1 cellular context compared by ENCODE assay signal in the genomic region with DNA sequence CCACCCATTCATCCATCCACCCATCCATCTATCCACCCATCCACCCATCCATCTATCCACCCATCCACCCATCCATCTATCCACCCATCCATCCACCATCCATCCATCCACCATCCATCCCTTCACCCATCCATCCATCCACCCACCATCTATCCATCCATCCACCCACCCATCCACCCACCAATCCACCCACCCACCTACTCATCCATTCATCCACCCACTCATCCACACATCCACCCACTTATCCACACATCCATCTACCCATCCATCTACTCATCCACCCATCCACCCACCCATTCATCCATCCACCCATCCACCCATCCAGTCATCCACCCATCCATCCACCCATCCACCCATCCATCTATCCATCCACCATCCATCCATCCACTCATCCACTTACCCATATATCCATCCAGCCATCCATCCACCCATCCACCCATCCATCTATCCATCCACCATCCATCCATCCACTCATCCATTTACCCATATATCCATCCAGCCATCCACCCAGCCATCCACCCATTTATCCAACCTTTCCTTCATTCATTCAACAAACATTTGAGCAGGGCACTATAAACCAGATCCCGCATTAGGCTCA.
TF ChIP-seq lines count a peak whose summit lies in the region.

No MANE protein-coding gene starts in this region.

TF ChIP-seq in H1, 55 proteins besides CTCF, POLR2A, EP300 and RAD21:
- no peak for TF ChIP-seq CHD2 (IDR thresholded peaks at IDR 0.05; ENCODE audit: low read length)
- no peak for TF ChIP-seq SIRT6 (IDR thresholded peaks at IDR 0.05; ENCODE audit: low read length)
- no peak for TF ChIP-seq POLR2AphosphoS5 (IDR thresholded peaks at IDR 0.05; ENCODE audit: low read depth, low read length)
